ENCODE assay signal across 8 cellular contexts in genomic region chr3:15859507-15860013, GRCh38.
DNase-seq lines count a peak whose midpoint lies in the region; ATAC-seq and TF ChIP-seq lines count a peak whose summit lies in the region.

No MANE protein-coding gene starts in this region.

- TF ChIP-seq CTCF in Loucy (conservative IDR thresholded peaks at IDR 0.05; ENCODE audit: low read length) (no peak), gastroesophageal sphincter (IDR thresholded peaks at IDR 0.05) (peak in 1 of 4 experiments; percentile 56)

- peaks cover 47% of the 10 kb centered on the region for H3K79me2 ChIP-seq in Loucy (ENCODE audit: insufficient read depth, low read length)

- TF ChIP-seq POLR2A in gastroesophageal sphincter (IDR thresholded peaks at IDR 0.05): peak; percentile 23 to 27

- H3K9ac ChIP-seq in Loucy (ENCODE audit: low read depth, low read length, poor library complexity, severe bottlenecking): peak overlapping the region; percentile 81

- H3F3A ChIP-seq in Loucy (ENCODE audit: low read depth): peaks cover 3% of the 10 kb centered on the region

- H3K27ac ChIP-seq in SJCRH30 (peak overlapping the region; percentile 46; the same call in 1 of the 2 replicates), gastroesophageal sphincter (peak overlapping the region; percentile 8 to 85 (median 82)), substantia nigra (ENCODE audit: low read depth, low read length, poor library complexity, severe bottlenecking) (peak overlapping the region; percentile 68)

- no peaks in the 10 kb centered on the region for H3K36me3 ChIP-seq in H7 (replicated peaks; ENCODE audit: control insufficient read depth, insufficient read depth, low read length)
- no peaks in the 10 kb centered on the region for H3K36me3 ChIP-seq in Loucy (ENCODE audit: insufficient read depth, low read length)
- no peaks in the 10 kb centered on the region for H3K36me3 ChIP-seq in SJCRH30
- no peaks in the 10 kb centered on the region for H3K36me3 ChIP-seq in gastroesophageal sphincter

- H3K4me2 ChIP-seq in Loucy (ENCODE audit: low read depth, low read length, poor library complexity, severe bottlenecking): peak overlapping the region; percentile 86

- no peaks in the 10 kb centered on the region for H3K9me2 ChIP-seq in Loucy (replicated peaks; ENCODE audit: low read depth, low read length)

- DNase-seq in GF-D8 (lab: John Stamatoyannopoulos, UW): peak; percentile 76
- DNase-seq in H7: peak; percentile 91
- peak; percentile 69 to 79 for DNase-seq in SJCRH30
- DNase-seq in activated naive CD4-positive, alpha-beta T cell treated with Interleukin-2 at 50 U/mL for 16 hours: peak; percentile 80
- DNase-seq in nucleus accumbens (lab: John Stamatoyannopoulos, UW): peak; percentile 42 to 93 (median 78)
- DNase-seq in substantia nigra (lab: John Stamatoyannopoulos, UW): peak in 47 of 49 donors; percentile 35 to 91 (median 76)

- H3K9me3 ChIP-seq in Loucy (ENCODE audit: insufficient read depth, low read depth, low read length) (no peaks in the 10 kb centered on the region), SJCRH30 (replicated peaks) (no peaks in the 10 kb centered on the region), gastroesophageal sphincter (no peaks in the 10 kb centered on the region)

- H2AFZ ChIP-seq in Loucy (ENCODE audit: low read length): peak overlapping the region; percentile 98

- H4K20me1 ChIP-seq in Loucy (ENCODE audit: insufficient read depth, low read length, poor library complexity, severe bottlenecking): peaks cover 27% of the 10 kb centered on the region

- no peak for TF ChIP-seq EP300 in gastroesophageal sphincter (IDR thresholded peaks at IDR 0.05)

- H3K27me3 ChIP-seq in H7 (ENCODE audit: control insufficient read depth, insufficient read depth, low read length): no peaks in the 10 kb centered on the region
- H3K27me3 ChIP-seq in Loucy (ENCODE audit: insufficient read depth, low read length, poor library complexity, severe bottlenecking): no peaks in the 10 kb centered on the region
- no peaks in the 10 kb centered on the region for H3K27me3 ChIP-seq in SJCRH30
- no peaks in the 10 kb centered on the region for H3K27me3 ChIP-seq in gastroesophageal sphincter

- H3K4me1 ChIP-seq in Loucy (ENCODE audit: insufficient read depth, low read length, poor library complexity, severe bottlenecking): peaks cover 49% of the 10 kb centered on the region
- peaks cover 8% of the 10 kb centered on the region for H3K4me1 ChIP-seq in SJCRH30
- peaks cover 3 to 21% (median 5%) of the 10 kb centered on the region in 3 donors for H3K4me1 ChIP-seq in gastroesophageal sphincter

- no CpG with 5 or more reads among the region's 73 CpGs for WGBS in gastroesophageal sphincter (ENCODE audit: low coverage in 1 of 2), 2 donors

- peak overlapping the region; percentile 91 for H3K4me3 ChIP-seq in H7 (ENCODE audit: insufficient read depth, low read depth, low read length)
- peak overlapping the region; percentile 79 for H3K4me3 ChIP-seq in Loucy (ENCODE audit: low read length, poor library complexity, severe bottlenecking)
- peak overlapping the region; percentile 99 for H3K4me3 ChIP-seq in SJCRH30
- peak overlapping the region; percentile 85 to 90 for H3K4me3 ChIP-seq in gastroesophageal sphincter

- ATAC-seq in gastroesophageal sphincter: peak; percentile 95

Comparison
In these comparisons a context has a peak if more than half of its experiments do, and no peak if none do; other contexts are left out.
1. Peak in every context shown above with its lines: DNase-seq, ATAC-seq, H3K4me3 ChIP-seq and H3K27ac ChIP-seq.